In the genomic region with DNA sequence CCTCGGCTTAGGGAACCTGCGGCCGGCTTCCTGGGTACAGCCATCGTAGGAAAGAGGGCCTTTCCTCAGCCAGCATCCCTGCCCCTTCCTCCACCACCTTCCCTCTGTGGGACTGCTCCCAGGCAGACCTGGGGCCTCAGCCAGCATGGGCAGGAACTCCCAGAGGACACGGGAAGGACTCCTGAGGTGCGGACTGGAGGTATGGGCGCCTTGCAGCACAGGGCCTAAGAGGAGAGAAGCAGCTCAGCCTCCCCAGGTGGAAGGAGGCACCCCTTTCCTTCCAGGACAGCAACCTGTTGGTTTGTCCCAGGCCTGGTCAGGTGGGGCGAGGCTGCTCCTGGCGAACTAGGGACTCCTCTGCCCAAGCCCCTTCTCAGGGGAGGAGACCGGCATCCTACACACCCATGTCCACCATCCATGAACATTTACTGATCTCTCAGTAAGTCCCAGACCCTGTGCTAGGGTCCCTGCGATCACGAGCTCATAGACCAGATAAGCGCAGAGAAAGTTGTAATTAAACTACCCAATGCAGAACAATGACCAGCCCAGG, we compare ENCODE assay signal across 10 cellular contexts.
DNase-seq lines count a peak whose midpoint lies in the region; ATAC-seq and TF ChIP-seq lines count a peak whose summit lies in the region.
"Had no signal": no experiment of that assay in that cellular context is flagged by ENCODE, and none has a peak within 500 bp of the region (broad histone marks: within the 10 kb centered on the region; RNA-seq: fewer than 3 reads in every experiment).

No MANE protein-coding gene starts in this region.

- intact Hi-C loops in CD4-positive, alpha-beta T cell (cut with DNase I, micrococcal nuclease), result no loop called here
- intact Hi-C loops in left ventricle myocardium superior (cut with micrococcal nuclease), result no loop called here

- peaks cover 3% of the 10 kb centered on the region for H3K36me3 ChIP-seq in OCI-LY3 (replicated peaks; ENCODE audit: low read depth, low read length)
- no peaks in the 10 kb centered on the region for H3K36me3 ChIP-seq in parathyroid adenoma (ENCODE audit: control insufficient read depth, insufficient read depth, low read length)

- no peaks in the 10 kb centered on the region for H3K9me3 ChIP-seq in CD4-positive, alpha-beta T cell (ENCODE audit: control insufficient read depth, low read length)
- no peaks in the 10 kb centered on the region for H3K9me3 ChIP-seq in OCI-LY3 (ENCODE audit: insufficient read depth, low read length)
- no peaks in the 10 kb centered on the region for H3K9me3 ChIP-seq in parathyroid adenoma (ENCODE audit: control insufficient read depth, low read length)

- H3K4me2 ChIP-seq in OCI-LY3 (ENCODE audit: low read length), result peak overlapping the region; percentile 85
- peak overlapping the region; percentile 73 for H3K4me2 ChIP-seq in parathyroid adenoma (ENCODE audit: low read length)

- H3K4me3 Mint-ChIP-seq in CD4-positive, alpha-beta T cell, result peak overlapping the region; percentile 7
- H3K4me3 Mint-ChIP-seq: T-helper 1 cell treated with Interleukin-12 subunit alpha and Interleukin-12 subunit beta and Interleukin-4 antibody, amounts not matched to agents 30 μg/mL and 1 μg/mL, for 36 hours had no signal

- peaks cover 4% of the 10 kb centered on the region for H3K27me3 Mint-ChIP-seq in CD4-positive, alpha-beta T cell

- H3K27me3 ChIP-seq in CD4-positive, alpha-beta T cell (ENCODE audit: control insufficient read depth, insufficient read depth, low read length), result no peaks in the 10 kb centered on the region
- H3K27me3 ChIP-seq in OCI-LY3 (ENCODE audit: low read depth, low read length) (no peaks in the 10 kb centered on the region), parathyroid adenoma (ENCODE audit: control insufficient read depth, insufficient read depth, low read length) (no peaks in the 10 kb centered on the region)

- H3K4me3 ChIP-seq in OCI-LY3 (ENCODE audit: low read length) (peak overlapping the region; percentile 75), parathyroid adenoma (ENCODE audit: low read depth, low read length) (peak overlapping the region; percentile 38)

- no peaks in the 10 kb centered on the region for H3K9me3 Mint-ChIP-seq in CD4-positive, alpha-beta T cell
- H3K9me3 Mint-ChIP-seq: T-helper 1 cell treated with Interleukin-12 subunit alpha and Interleukin-12 subunit beta and Interleukin-4 antibody, amounts not matched to agents 30 μg/mL and 1 μg/mL, for 36 hours had no signal

- H4K20me1 ChIP-seq in OCI-LY3 (ENCODE audit: insufficient read depth, low read length), result no peaks in the 10 kb centered on the region

- H3K27ac ChIP-seq in CD4-positive, alpha-beta T cell (ENCODE audit: low read depth, low read length), result no peak overlapping the region
- H3K27ac ChIP-seq in OCI-LY3 (ENCODE audit: low read length), result peak overlapping the region; percentile 70
- H3K27ac ChIP-seq in parathyroid adenoma, result peak overlapping the region; percentile 93

- H3K9ac ChIP-seq in OCI-LY3 (ENCODE audit: low read length), result peak overlapping the region; percentile 77
- H3K9ac ChIP-seq in parathyroid adenoma, result peak overlapping the region; percentile 79

- POLR2A ChIA-PET in CD4-positive, alpha-beta T cell (lab: Charles Lee), result no interaction called here
- POLR2A ChIA-PET in HEK293T (lab: Yijun Ruan, JAX), result interaction anchor here (3.9 kb wide), 1 partner anchor 99 kb away, joined by 14 read pairs; the partner anchor contains the start of gene ID2

- H2AFZ ChIP-seq in OCI-LY3 (ENCODE audit: low read depth, low read length) (no peak overlapping the region), parathyroid adenoma (no peak overlapping the region)

- peaks cover 19% of the 10 kb centered on the region for H3K4me1 Mint-ChIP-seq in CD4-positive, alpha-beta T cell (ENCODE audit: low read depth)

- peak in 1 of 10 experiments; percentile 28 for DNase-seq in CD4-positive, alpha-beta T cell
- DNase-seq in left ventricle myocardium superior, result no peak
- DNase-seq in middle frontal gyrus (ENCODE audit: extremely low spot score, low spot score), result no peak
- no peak for DNase-seq in HEK293T (ENCODE audit: extremely low spot score)
- DNase-seq: NCI-H524 treated with DMSO at 0.1 percent for 48 hours had no signal

- H3K79me2 ChIP-seq in OCI-LY3 (ENCODE audit: low read length) (0 out of 2 replicates have a peak, but pooled peaks cover 2% of the 10 kb centered on the region), parathyroid adenoma (peaks cover 18% of the 10 kb centered on the region)

- no peaks in the 10 kb centered on the region for H3K36me3 Mint-ChIP-seq in CD4-positive, alpha-beta T cell (ENCODE audit: low read depth)

- H3K27ac Mint-ChIP-seq in CD4-positive, alpha-beta T cell, result no peak overlapping the region
- H3K27ac Mint-ChIP-seq: T-helper 1 cell treated with Interleukin-12 subunit alpha and Interleukin-12 subunit beta and Interleukin-4 antibody, amounts not matched to agents 30 μg/mL and 1 μg/mL, for 36 hours had no signal

- no peak for TF ChIP-seq CTCF in CD4-positive, alpha-beta T cell (IDR thresholded peaks at IDR 0.05)
- no peak for TF ChIP-seq CTCF in OCI-LY3 (IDR thresholded peaks at IDR 0.05; ENCODE audit: low read depth, low read length)
- no peak for TF ChIP-seq CTCF in parathyroid adenoma (IDR thresholded peaks at IDR 0.05)

- no peak for ATAC-seq in CD4-positive, alpha-beta T cell (ENCODE audit: poor library complexity)
- ATAC-seq in left ventricle myocardium superior (peak; percentile 17), GM19467 (IDR thresholded peaks at IDR 0.05; ENCODE audit: unreplicated experiment) (no peak), GM21367 (IDR thresholded peaks at IDR 0.05; ENCODE audit: unreplicated experiment) (no peak)

- H3K4me1 ChIP-seq in OCI-LY3 (ENCODE audit: low read length), result peaks cover 83% of the 10 kb centered on the region
- peaks cover 38% of the 10 kb centered on the region for H3K4me1 ChIP-seq in parathyroid adenoma

- CTCF ChIA-PET in CD4-positive, alpha-beta T cell (lab: Charles Lee), result no interaction called here
- CTCF ChIA-PET in HEK293T (lab: Yijun Ruan, JAX), result no interaction called here

TF ChIP-seq in HEK293T, 16 proteins besides CTCF, POLR2A, EP300 and RAD21:
- TF ChIP-seq TARDBP (IDR thresholded peaks at IDR 0.05), result no peak
- no peak for TF ChIP-seq SP1 (IDR thresholded peaks at IDR 0.05)
- no peak for TF ChIP-seq NFRKB (IDR thresholded peaks at IDR 0.05)
- no peak for TF ChIP-seq HDGF (IDR thresholded peaks at IDR 0.05; ENCODE audit: borderline replicate concordance)
- no peak for TF ChIP-seq ZNF384 (IDR thresholded peaks at IDR 0.05)
- TF ChIP-seq CTBP1 (IDR thresholded peaks at IDR 0.05; ENCODE audit: borderline replicate concordance), result no peak
- no peak for TF ChIP-seq L3MBTL2 (conservative IDR thresholded peaks at IDR 0.05)
- TF ChIP-seq, protein P1, sequence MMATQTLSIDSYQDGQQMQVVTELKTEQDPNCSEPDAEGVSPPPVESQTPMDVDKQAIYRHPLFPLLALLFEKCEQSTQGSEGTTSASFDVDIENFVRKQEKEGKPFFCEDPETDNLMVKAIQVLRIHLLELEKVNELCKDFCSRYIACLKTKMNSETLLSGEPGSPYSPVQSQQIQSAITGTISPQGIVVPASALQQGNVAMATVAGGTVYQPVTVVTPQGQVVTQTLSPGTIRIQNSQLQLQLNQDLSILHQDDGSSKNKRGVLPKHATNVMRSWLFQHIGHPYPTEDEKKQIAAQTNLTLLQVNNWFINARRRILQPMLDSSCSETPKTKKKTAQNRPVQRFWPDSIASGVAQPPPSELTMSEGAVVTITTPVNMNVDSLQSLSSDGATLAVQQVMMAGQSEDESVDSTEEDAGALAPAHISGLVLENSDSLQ (IDR thresholded peaks at IDR 0.05), result no peak
- no peak for TF ChIP-seq ELF4 (IDR thresholded peaks at IDR 0.05)
- TF ChIP-seq SUZ12 (IDR thresholded peaks at IDR 0.05), result no peak
- TF ChIP-seq ARNT (IDR thresholded peaks at IDR 0.05), result no peak
- TF ChIP-seq BHLHE40 (IDR thresholded peaks at IDR 0.05; ENCODE audit: borderline replicate concordance), result no peak
- TF ChIP-seq FOXA1 (IDR thresholded peaks at IDR 0.05), result no peak
- TF ChIP-seq LEF1 (IDR thresholded peaks at IDR 0.05; ENCODE audit: borderline replicate concordance), result no peak
- TF ChIP-seq FOXM1 (IDR thresholded peaks at IDR 0.05; ENCODE audit: borderline replicate concordance), result no peak
- TF ChIP-seq FOXK2 (IDR thresholded peaks at IDR 0.05), result no peak
TF ChIP-seq in HEK293T: peak in this region for 0.
